In genomic region chr10:33732176-33733025, GRCh38 we compare ENCODE assay signal across 3 cellular contexts.
TF ChIP-seq lines count a peak whose summit lies in the region.

No MANE protein-coding gene starts in this region.

TF ChIP-seq in SK-N-SH, 30 proteins besides CTCF, POLR2A, EP300 and RAD21:
- TF ChIP-seq NFIC (IDR thresholded peaks at IDR 0.05; ENCODE audit: borderline replicate concordance) (peak; percentile 20; the same call in 1 of the 2 replicates), YY1 (IDR thresholded peaks at IDR 0.05; ENCODE audit: low read depth) (no peak)

TF ChIP-seq in SK-N-SH treated with all-trans-retinoic acid at 6 μM for 48 hours, 23 proteins besides CTCF, POLR2A, EP300 and RAD21:
- TF ChIP-seq ESRRG (CRISPR knock-in tag; IDR thresholded peaks at IDR 0.05), result no peak
- no peak for TF ChIP-seq GLIS3 (CRISPR knock-in tag; IDR thresholded peaks at IDR 0.05)
- TF ChIP-seq ZNF70 (CRISPR knock-in tag; IDR thresholded peaks at IDR 0.05), result no peak
- no peak for TF ChIP-seq CREB5 (CRISPR knock-in tag; IDR thresholded peaks at IDR 0.05; ENCODE audit: low read depth)
- TF ChIP-seq ZFP3 (CRISPR knock-in tag; IDR thresholded peaks at IDR 0.05), result no peak
- no peak for TF ChIP-seq PPARA (CRISPR knock-in tag; IDR thresholded peaks at IDR 0.05; ENCODE audit: borderline replicate concordance)
- TF ChIP-seq RARB (CRISPR knock-in tag; IDR thresholded peaks at IDR 0.05), result no peak
- TF ChIP-seq ZFP30 (CRISPR knock-in tag; IDR thresholded peaks at IDR 0.05), result no peak

TF ChIP-seq in K562, 482 proteins besides CTCF, POLR2A, EP300 and RAD21:
- TF ChIP-seq SETDB1 (IDR thresholded peaks at IDR 0.05; ENCODE audit: low read length), result no peak
- peak; percentile 88 for TF ChIP-seq NFIC (IDR thresholded peaks at IDR 0.05)
- no peak for TF ChIP-seq ZNF197 (CRISPR knock-in tag; IDR thresholded peaks at IDR 0.05; ENCODE audit: low read depth)
- no peak for TF ChIP-seq POLR2G (IDR thresholded peaks at IDR 0.05; ENCODE audit: low read depth, low read length)
- TF ChIP-seq SP2 (IDR thresholded peaks at IDR 0.05; ENCODE audit: extremely low read depth, low read depth, low read length, poor library complexity, severe bottlenecking), result no peak
- no peak for TF ChIP-seq NONO (IDR thresholded peaks at IDR 0.05; ENCODE audit: low read depth in 2 of 2, low read length in 1 of 2)
- TF ChIP-seq TSHZ1 (CRISPR knock-in tag; IDR thresholded peaks at IDR 0.05), result no peak
- peak; percentile 74 for TF ChIP-seq NFIX (CRISPR knock-in tag; IDR thresholded peaks at IDR 0.05; ENCODE audit: low read depth)
- TF ChIP-seq FOSL1 (tag; conservative IDR thresholded peaks at IDR 0.05), result no peak
